1 cellular context compared by ENCODE assay signal in the genomic region with DNA sequence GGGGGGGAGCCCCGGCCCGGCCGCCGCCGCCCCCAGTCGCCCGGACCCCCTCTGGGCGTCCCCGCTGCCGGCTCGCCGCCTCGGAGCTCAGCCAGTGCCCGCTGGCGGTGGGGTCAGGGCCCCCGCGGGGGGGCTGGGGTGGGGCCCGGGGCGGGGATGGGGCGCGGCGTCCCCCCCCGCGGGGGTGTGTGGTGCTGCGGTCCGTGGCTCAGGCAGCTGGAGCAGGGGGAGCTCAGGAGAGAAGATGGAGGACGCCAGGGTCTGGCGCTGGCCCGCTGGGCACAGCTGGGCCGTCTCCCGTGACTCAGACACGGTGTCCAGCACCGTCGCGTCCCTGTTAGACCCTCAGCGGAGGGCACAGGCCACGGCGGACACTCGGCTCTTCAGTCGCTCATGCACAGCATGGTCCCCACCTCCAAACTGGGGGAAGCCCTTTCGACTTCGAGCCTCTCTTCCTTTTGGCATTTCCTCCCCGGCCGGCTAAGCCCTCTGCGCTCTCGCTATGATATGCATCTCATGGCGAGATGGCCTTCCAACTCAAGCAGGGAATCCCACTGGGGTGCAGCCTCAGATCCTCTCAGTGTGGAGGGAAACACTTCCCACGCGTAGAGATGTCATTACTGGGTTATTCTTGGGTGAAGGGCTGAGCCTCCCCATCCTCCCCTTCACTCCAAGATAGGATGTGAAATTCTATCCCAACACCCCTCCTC.
A peak's percentile ranks its signal among the peaks of the same experiment; 100 is the strongest.
TF ChIP-seq lines count a peak whose summit lies in the region.

No MANE protein-coding gene starts in this region.

TF ChIP-seq in H1, 55 proteins besides CTCF, POLR2A, EP300 and RAD21:
- TF ChIP-seq RXRA (IDR thresholded peaks at IDR 0.05; ENCODE audit: insufficient read depth, low read depth, low read length) (no peak), CREB1 (IDR thresholded peaks at IDR 0.05) (no peak), BCL11A (IDR thresholded peaks at IDR 0.05; ENCODE audit: low read depth in 2 of 2, low read length in 2 of 2) (no peak), BRCA1 (IDR thresholded peaks at IDR 0.05; ENCODE audit: low read depth, low read length) (no peak), CTBP2 (IDR thresholded peaks at IDR 0.05; ENCODE audit: borderline replicate concordance, insufficient read depth, insufficient read length, low read length) (no peak), GABPA (IDR thresholded peaks at IDR 0.05; ENCODE audit: borderline replicate concordance, insufficient read depth, low read length) (no peak), POU5F1 (IDR thresholded peaks at IDR 0.05; ENCODE audit: low read depth, low read length) (no peak), RNF2 (IDR thresholded peaks at IDR 0.05; ENCODE audit: borderline replicate concordance, low read depth, low read length, missing control alignments, poor library complexity, severe bottlenecking) (no peak), TBP (IDR thresholded peaks at IDR 0.05; ENCODE audit: low read depth, low read length) (no peak), CHD1 (IDR thresholded peaks at IDR 0.05; ENCODE audit: low read depth, low read length) (no peak), CEBPB (IDR thresholded peaks at IDR 0.05; ENCODE audit: low read depth, low read length) (no peak), SP1 (IDR thresholded peaks at IDR 0.05; ENCODE audit: low read depth, low read length) (no peak), TAF7 (optimal IDR thresholded peaks at IDR 0.05; ENCODE audit: borderline replicate concordance, low read depth, low read length) (peak; percentile 67), KDM4A (IDR thresholded peaks at IDR 0.05; ENCODE audit: low read depth, low read length, severe bottlenecking) (peak; percentile 29), POLR2AphosphoS5 (IDR thresholded peaks at IDR 0.05; ENCODE audit: low read depth, low read length) (peak; percentile 90), RBBP5 (IDR thresholded peaks at IDR 0.05; ENCODE audit: borderline replicate concordance, low read depth, low read length) (no peak), TEAD4 (IDR thresholded peaks at IDR 0.05; ENCODE audit: low read depth, low read length) (no peak), SIN3A (conservative IDR thresholded peaks at IDR 0.05 in 1 of 2, IDR thresholded peaks at IDR 0.05 in 1 of 2; ENCODE audit: low read depth in 1 of 2, low read length in 2 of 2) (peak; percentile 17 to 76; a peak in 1 of 4 replicates), TCF12 (IDR thresholded peaks at IDR 0.05; ENCODE audit: low read depth, low read length) (no peak), HDAC2 (IDR thresholded peaks at IDR 0.05; ENCODE audit: borderline replicate concordance in 1 of 2, low read depth in 2 of 2, low read length in 2 of 2) (peak in 1 of 2 experiments; percentile 37; a peak in 1 of 4 replicates), JUND (IDR thresholded peaks at IDR 0.05; ENCODE audit: low read length) (no peak), FOSL1 (IDR thresholded peaks at IDR 0.05; ENCODE audit: insufficient read depth, low read depth, low read length) (no peak), GTF2F1 (IDR thresholded peaks at IDR 0.05; ENCODE audit: borderline replicate concordance, low read depth, low read length) (no peak), RFX5 (IDR thresholded peaks at IDR 0.05; ENCODE audit: borderline replicate concordance, low read depth, low read length) (no peak), CBX5 (IDR thresholded peaks at IDR 0.05; ENCODE audit: low read depth, low read length) (no peak), SIX5 (IDR thresholded peaks at IDR 0.05; ENCODE audit: low read depth, low read length) (no peak), SAP30 (IDR thresholded peaks at IDR 0.05; ENCODE audit: insufficient read depth, insufficient replicate concordance, low read length) (no peak), EGR1 (IDR thresholded peaks at IDR 0.05; ENCODE audit: borderline replicate concordance, low read depth, low read length) (no peak), CBX8 (IDR thresholded peaks at IDR 0.05; ENCODE audit: borderline replicate concordance, low read depth, low read length) (no peak), YY1 (IDR thresholded peaks at IDR 0.05; ENCODE audit: low read depth, low read length) (peak; percentile 44; the same call in 1 of the 2 replicates), TAF1 (IDR thresholded peaks at IDR 0.05; ENCODE audit: low read depth, low read length) (peak; percentile 36; the same call in 1 of the 2 replicates)
- TF ChIP-seq, protein P1, sequence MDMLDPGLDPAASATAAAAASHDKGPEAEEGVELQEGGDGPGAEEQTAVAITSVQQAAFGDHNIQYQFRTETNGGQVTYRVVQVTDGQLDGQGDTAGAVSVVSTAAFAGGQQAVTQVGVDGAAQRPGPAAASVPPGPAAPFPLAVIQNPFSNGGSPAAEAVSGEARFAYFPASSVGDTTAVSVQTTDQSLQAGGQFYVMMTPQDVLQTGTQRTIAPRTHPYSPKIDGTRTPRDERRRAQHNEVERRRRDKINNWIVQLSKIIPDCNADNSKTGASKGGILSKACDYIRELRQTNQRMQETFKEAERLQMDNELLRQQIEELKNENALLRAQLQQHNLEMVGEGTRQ (IDR thresholded peaks at IDR 0.05; ENCODE audit: low read length): no peak
- TF ChIP-seq, protein P2, sequence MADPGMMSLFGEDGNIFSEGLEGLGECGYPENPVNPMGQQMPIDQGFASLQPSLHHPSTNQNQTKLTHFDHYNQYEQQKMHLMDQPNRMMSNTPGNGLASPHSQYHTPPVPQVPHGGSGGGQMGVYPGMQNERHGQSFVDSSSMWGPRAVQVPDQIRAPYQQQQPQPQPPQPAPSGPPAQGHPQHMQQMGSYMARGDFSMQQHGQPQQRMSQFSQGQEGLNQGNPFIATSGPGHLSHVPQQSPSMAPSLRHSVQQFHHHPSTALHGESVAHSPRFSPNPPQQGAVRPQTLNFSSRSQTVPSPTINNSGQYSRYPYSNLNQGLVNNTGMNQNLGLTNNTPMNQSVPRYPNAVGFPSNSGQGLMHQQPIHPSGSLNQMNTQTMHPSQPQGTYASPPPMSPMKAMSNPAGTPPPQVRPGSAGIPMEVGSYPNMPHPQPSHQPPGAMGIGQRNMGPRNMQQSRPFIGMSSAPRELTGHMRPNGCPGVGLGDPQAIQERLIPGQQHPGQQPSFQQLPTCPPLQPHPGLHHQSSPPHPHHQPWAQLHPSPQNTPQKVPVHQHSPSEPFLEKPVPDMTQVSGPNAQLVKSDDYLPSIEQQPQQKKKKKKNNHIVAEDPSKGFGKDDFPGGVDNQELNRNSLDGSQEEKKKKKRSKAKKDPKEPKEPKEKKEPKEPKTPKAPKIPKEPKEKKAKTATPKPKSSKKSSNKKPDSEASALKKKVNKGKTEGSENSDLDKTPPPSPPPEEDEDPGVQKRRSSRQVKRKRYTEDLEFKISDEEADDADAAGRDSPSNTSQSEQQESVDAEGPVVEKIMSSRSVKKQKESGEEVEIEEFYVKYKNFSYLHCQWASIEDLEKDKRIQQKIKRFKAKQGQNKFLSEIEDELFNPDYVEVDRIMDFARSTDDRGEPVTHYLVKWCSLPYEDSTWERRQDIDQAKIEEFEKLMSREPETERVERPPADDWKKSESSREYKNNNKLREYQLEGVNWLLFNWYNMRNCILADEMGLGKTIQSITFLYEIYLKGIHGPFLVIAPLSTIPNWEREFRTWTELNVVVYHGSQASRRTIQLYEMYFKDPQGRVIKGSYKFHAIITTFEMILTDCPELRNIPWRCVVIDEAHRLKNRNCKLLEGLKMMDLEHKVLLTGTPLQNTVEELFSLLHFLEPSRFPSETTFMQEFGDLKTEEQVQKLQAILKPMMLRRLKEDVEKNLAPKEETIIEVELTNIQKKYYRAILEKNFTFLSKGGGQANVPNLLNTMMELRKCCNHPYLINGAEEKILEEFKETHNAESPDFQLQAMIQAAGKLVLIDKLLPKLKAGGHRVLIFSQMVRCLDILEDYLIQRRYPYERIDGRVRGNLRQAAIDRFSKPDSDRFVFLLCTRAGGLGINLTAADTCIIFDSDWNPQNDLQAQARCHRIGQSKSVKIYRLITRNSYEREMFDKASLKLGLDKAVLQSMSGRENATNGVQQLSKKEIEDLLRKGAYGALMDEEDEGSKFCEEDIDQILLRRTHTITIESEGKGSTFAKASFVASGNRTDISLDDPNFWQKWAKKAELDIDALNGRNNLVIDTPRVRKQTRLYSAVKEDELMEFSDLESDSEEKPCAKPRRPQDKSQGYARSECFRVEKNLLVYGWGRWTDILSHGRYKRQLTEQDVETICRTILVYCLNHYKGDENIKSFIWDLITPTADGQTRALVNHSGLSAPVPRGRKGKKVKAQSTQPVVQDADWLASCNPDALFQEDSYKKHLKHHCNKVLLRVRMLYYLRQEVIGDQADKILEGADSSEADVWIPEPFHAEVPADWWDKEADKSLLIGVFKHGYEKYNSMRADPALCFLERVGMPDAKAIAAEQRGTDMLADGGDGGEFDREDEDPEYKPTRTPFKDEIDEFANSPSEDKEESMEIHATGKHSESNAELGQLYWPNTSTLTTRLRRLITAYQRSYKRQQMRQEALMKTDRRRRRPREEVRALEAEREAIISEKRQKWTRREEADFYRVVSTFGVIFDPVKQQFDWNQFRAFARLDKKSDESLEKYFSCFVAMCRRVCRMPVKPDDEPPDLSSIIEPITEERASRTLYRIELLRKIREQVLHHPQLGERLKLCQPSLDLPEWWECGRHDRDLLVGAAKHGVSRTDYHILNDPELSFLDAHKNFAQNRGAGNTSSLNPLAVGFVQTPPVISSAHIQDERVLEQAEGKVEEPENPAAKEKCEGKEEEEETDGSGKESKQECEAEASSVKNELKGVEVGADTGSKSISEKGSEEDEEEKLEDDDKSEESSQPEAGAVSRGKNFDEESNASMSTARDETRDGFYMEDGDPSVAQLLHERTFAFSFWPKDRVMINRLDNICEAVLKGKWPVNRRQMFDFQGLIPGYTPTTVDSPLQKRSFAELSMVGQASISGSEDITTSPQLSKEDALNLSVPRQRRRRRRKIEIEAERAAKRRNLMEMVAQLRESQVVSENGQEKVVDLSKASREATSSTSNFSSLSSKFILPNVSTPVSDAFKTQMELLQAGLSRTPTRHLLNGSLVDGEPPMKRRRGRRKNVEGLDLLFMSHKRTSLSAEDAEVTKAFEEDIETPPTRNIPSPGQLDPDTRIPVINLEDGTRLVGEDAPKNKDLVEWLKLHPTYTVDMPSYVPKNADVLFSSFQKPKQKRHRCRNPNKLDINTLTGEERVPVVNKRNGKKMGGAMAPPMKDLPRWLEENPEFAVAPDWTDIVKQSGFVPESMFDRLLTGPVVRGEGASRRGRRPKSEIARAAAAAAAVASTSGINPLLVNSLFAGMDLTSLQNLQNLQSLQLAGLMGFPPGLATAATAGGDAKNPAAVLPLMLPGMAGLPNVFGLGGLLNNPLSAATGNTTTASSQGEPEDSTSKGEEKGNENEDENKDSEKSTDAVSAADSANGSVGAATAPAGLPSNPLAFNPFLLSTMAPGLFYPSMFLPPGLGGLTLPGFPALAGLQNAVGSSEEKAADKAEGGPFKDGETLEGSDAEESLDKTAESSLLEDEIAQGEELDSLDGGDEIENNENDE (IDR thresholded peaks at IDR 0.05; ENCODE audit: insufficient replicate concordance, low read length): no peak
- TF ChIP-seq, protein P3, sequence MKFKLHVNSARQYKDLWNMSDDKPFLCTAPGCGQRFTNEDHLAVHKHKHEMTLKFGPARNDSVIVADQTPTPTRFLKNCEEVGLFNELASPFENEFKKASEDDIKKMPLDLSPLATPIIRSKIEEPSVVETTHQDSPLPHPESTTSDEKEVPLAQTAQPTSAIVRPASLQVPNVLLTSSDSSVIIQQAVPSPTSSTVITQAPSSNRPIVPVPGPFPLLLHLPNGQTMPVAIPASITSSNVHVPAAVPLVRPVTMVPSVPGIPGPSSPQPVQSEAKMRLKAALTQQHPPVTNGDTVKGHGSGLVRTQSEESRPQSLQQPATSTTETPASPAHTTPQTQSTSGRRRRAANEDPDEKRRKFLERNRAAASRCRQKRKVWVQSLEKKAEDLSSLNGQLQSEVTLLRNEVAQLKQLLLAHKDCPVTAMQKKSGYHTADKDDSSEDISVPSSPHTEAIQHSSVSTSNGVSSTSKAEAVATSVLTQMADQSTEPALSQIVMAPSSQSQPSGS (IDR thresholded peaks at IDR 0.05; ENCODE audit: low read length): peak; percentile 59; the same call in 1 of the 2 replicates
